In the genomic region with DNA sequence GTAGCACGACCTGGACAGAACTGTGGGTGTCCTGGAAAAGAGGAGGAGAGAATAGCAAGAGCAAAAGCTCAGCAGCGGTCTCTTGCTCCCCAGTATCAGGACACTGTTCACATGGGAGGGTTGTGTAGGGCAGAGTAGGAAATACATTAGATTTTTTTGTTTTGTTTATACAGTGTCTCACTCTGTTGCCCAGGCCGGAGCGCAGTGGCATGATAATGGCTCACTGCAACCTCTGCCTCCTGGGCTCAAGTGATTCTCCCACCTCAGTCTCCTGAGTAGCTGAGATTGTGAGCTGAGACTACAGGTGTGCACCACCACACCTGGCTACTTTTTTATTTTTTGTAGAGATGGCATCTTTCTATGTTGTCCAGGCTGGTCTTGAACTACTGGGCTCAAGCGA, we compare ENCODE assay signal across 15 cellular contexts.
"Had no signal": no experiment of that assay in that cellular context is flagged by ENCODE, and none has a peak within 500 bp of the region (broad histone marks: within the 10 kb centered on the region; RNA-seq: fewer than 3 reads in every experiment).

No MANE protein-coding gene starts in this region.

- H3K27me3 Mint-ChIP-seq: activated naive CD8-positive, alpha-beta T cell had no signal

- H3K9me3 ChIP-seq: esophagus muscularis mucosa, mucosa of descending colon, suprapubic skin, transverse colon, vagina had no signal

- H3K27ac Mint-ChIP-seq: activated naive CD8-positive, alpha-beta T cell; naive B cell had no signal

- H3K4me1 Mint-ChIP-seq: naive B cell had no signal

- H3K27ac ChIP-seq: esophagus muscularis mucosa, suprapubic skin, vagina had no signal

- H3K4me3 ChIP-seq: esophagus muscularis mucosa, mucosa of descending colon, suprapubic skin, transverse colon, vagina had no signal

- H3K4me3 Mint-ChIP-seq: activated naive CD8-positive, alpha-beta T cell; naive B cell had no signal

- H3K36me3 ChIP-seq: esophagus muscularis mucosa, suprapubic skin, transverse colon, vagina had no signal

- H3K36me3 Mint-ChIP-seq: naive B cell had no signal

- DNase-seq: activated CD4-positive, alpha-beta T cell treated with anti-CD3 and anti-CD28 coated beads, Interleukin-2, amount 50 U/mL, for 4 hours; activated gamma-delta T cell treated with Interleukin-2 at 50 U/mL for 16 hours; mesenchymal stem cell; mucosa of descending colon; naive B cell; stimulated activated CD4-positive, alpha-beta T cell treated with anti-CD3 and anti-CD28 coated beads, Interleukin-12 subunit alpha, Interleukin-12 subunit beta, amount 100 ng/mL, for 4 hours; stimulated activated CD4-positive, alpha-beta T cell treated with anti-CD3 and anti-CD28 coated beads, Interleukin-1b, Interleukin-23, amount 100 ng/mL, for 48 hours; stimulated activated CD8-positive, alpha-beta memory T cell treated with anti-CD3 and anti-CD28 coated beads, Interleukin-4, amount 100 ng/mL, for 48 hours; stimulated activated naive CD8-positive, alpha-beta T cell treated with anti-CD3 and anti-CD28 coated beads, Interleukin-15, Interleukin-2, amounts not matched to agents 100 U/mL and 50 U/mL, for 24 hours; SW 1271; transverse colon had no signal

- H3K27me3 ChIP-seq: esophagus muscularis mucosa, suprapubic skin, transverse colon, vagina had no signal
